Comparison of ENCODE assay signal across 17 cellular contexts in genomic region chr5:10324519-10325370, GRCh38. TPM values are rescaled to one million over a fixed set of nuclear protein-coding genes. Genes with fewer than 3 reads are reported as not detected.
DNase-seq lines count a peak whose midpoint lies in the region; ATAC-seq and TF ChIP-seq lines count a peak whose summit lies in the region.
"Had no signal": no experiment of that assay in that cellular context is flagged by ENCODE, and none has a peak within 500 bp of the region (broad histone marks: within the 10 kb centered on the region; RNA-seq: fewer than 3 reads in every experiment).

No MANE protein-coding gene starts in this region.

- TF ChIP-seq POLR2A in testis (IDR thresholded peaks at IDR 0.05) = no peak
- TF ChIP-seq POLR2A in erythroblast (IDR thresholded peaks at IDR 0.05; ENCODE audit: low read length) = no peak

- no peak for TF ChIP-seq CTCF in RWPE2 (IDR thresholded peaks at IDR 0.05; ENCODE audit: poor library complexity, severe bottlenecking)
- no peak for TF ChIP-seq CTCF in testis (IDR thresholded peaks at IDR 0.05)

- DNase-seq in Right ventricle myocardium inferior (ENCODE audit: missing footprints) (no peak), cardiac septum (ENCODE audit: low spot score) (no peak), RWPE2 (ENCODE audit: low spot score) (no peak), testis (peak; percentile 2), A172 (ENCODE audit: low spot score) (no peak), NCI-H2171 (lab: John Stamatoyannopoulos, UW) (no peak), erythroblast (lab: John Stamatoyannopoulos, UW) (no peak)
- DNase-seq: activated naive CD4-positive, alpha-beta T cell treated with anti-CD3 and anti-CD28 coated beads for 36 hours; Caco-2; GF-D8; left colon; MM.1S; stimulated activated CD4-positive, alpha-beta T cell treated with anti-CD3 and anti-CD28 coated beads, Interleukin-12 subunit alpha, Interleukin-12 subunit beta, amount 100 ng/mL, for 4 hours; stimulated activated naive CD8-positive, alpha-beta T cell treated with anti-CD3 and anti-CD28 coated beads, Interleukin-15, amount 100 ng/mL, for 72 hours had no signal

- intact Hi-C loops in Right ventricle myocardium inferior (cut with DNase I) = no loop called here
- intact Hi-C loops in cardiac septum (cut with DNase I) = no loop called here
- intact Hi-C loops in testis (cut with DNase I; ENCODE audit: low total_unique reads) = no loop called here

- H3K9me3 ChIP-seq in RWPE2 (ENCODE audit: severe bottlenecking) (no peaks in the 10 kb centered on the region), testis (no peaks in the 10 kb centered on the region)
- H3K9me3 ChIP-seq: Caco-2, HAP-1 had no signal

- H3K36me3 ChIP-seq in RWPE2 (ENCODE audit: low read depth) (no peaks in the 10 kb centered on the region), testis (ENCODE audit: low read depth, missing control alignments) (no peaks in the 10 kb centered on the region)
- H3K36me3 ChIP-seq: HAP-1 had no signal

- peak; percentile 48 for ATAC-seq in Right ventricle myocardium inferior
- ATAC-seq in RWPE2 (ENCODE audit: low read depth) = peak; percentile 30; the same call in 2 of the 3 replicates
- peak; percentile 75 for ATAC-seq in esophagus mucosa
- ATAC-seq: left colon; SK-N-SH treated with all-trans-retinoic acid at 6 μM for 48 hours; stimulated activated naive CD8-positive, alpha-beta T cell treated with anti-CD3 and anti-CD28 coated beads, Interleukin-15, amount 100 ng/mL, for 72 hours had no signal

- no peaks in the 10 kb centered on the region for H3K27me3 ChIP-seq in RWPE2 (ENCODE audit: insufficient read depth, poor library complexity, severe bottlenecking)
- no peaks in the 10 kb centered on the region for H3K27me3 ChIP-seq in testis

- 92 to 93% methylated on average over 6 of the region's 6 CpGs for WGBS in testis, 2 donors

- peaks cover 7% of the 10 kb centered on the region for H3K4me1 ChIP-seq in RWPE2 (ENCODE audit: insufficient read depth, poor library complexity, severe bottlenecking)
- no peaks in the 10 kb centered on the region for H3K4me1 ChIP-seq in testis

- H3K4me3 ChIP-seq in RWPE2 (ENCODE audit: severe bottlenecking) (no peak overlapping the region), testis (no peak overlapping the region)
- H3K4me3 ChIP-seq: HAP-1 had no signal

- no peak overlapping the region for H3K27ac ChIP-seq in RWPE2 (ENCODE audit: poor library complexity, severe bottlenecking)
- no peak overlapping the region for H3K27ac ChIP-seq in testis

RNA-seq across cellular contexts. Expression of gene CMBL, which starts 17.0 kb away (rescaled TPM):
- total RNA-seq in Right ventricle myocardium inferior = 46.2 TPM
- 31.2 TPM for total RNA-seq in cardiac septum
- total RNA-seq in esophagus mucosa = 4.5 TPM
- total RNA-seq in testis = 1 to 10 TPM; 4.3 to 7.2 TPM
- 16.1 TPM for polyA plus RNA-seq in testis (ENCODE audit: insufficient read depth, low read depth, low replicate concordance)
- total RNA-seq in A172 (2014; rRNA removed; shearing (Covaris generic)) = 9.3 and 12.5 TPM in 2 replicates

RNA-seq across cellular contexts. Expression of gene MARCHF6, which starts 28.8 kb away (rescaled TPM):
- 161 TPM for total RNA-seq in Right ventricle myocardium inferior
- total RNA-seq in cardiac septum = 142 TPM
- 50.6 TPM for total RNA-seq in esophagus mucosa
- total RNA-seq in testis = 100 to 1,000 TPM; 120 to 136 TPM
- 153 TPM for polyA plus RNA-seq in testis (ENCODE audit: insufficient read depth, low read depth, low replicate concordance)
- total RNA-seq in A172 (2014; rRNA removed; shearing (Covaris generic)) = 30.3 and 48.8 TPM in 2 replicates
